9 cellular contexts compared by ENCODE assay signal in the genomic region with DNA sequence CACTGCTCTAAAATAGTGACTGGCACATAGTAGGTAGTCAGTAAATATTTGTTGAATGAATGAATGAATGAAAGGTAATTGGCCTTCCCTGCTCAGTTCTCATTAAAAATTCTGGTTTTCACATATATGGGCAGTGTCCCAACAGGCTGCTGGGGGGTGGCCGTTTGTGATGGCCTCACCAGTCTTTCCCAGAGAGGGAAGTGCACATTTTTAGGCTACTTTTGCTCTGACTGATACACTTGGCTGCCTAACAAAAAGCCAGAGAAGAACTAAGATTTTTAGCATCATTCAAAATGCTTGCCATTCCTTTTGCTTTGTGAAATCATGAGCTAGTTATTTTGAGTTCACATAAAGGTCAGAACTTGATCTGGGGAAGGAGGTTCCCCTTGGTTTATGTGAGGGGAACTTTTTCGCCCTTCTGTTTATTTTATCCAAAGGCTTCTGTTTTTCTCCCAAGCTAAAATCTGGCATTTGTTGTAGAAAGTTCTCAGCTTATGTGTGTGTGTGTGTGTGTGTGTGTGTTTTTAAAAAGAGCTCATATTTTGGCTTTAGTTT.
DNase-seq lines count a peak whose midpoint lies in the region; ATAC-seq and TF ChIP-seq lines count a peak whose summit lies in the region.
"Had no signal": no experiment of that assay in that cellular context is flagged by ENCODE, and none has a peak within 500 bp of the region (broad histone marks: within the 10 kb centered on the region; RNA-seq: fewer than 3 reads in every experiment).

No MANE protein-coding gene starts in this region.

- ATAC-seq in HG03045 (IDR thresholded peaks at IDR 0.05; ENCODE audit: unreplicated experiment), result no peak

- 37% methylated on average over 2 of the region's 2 CpGs; no CpG with 5 or more reads in 1 of the 2 donors for WGBS in transverse colon (ENCODE audit: low coverage in 1 of 2), 2 donors

- peaks cover 59% of the 10 kb centered on the region for H3K4me1 Mint-ChIP-seq in activated CD4-positive, alpha-beta T cell treated with anti-CD3 and anti-CD28 coated beads, Interleukin-2, amount 10 ng/mL, durations not matched to agents 24 days and 14 days

- H3K27me3 Mint-ChIP-seq in activated CD4-positive, alpha-beta T cell treated with anti-CD3 and anti-CD28 coated beads, Interleukin-2, amount 10 ng/mL, durations not matched to agents 24 days and 14 days, result no peaks in the 10 kb centered on the region

- no peaks in the 10 kb centered on the region for H3K9me3 ChIP-seq in transverse colon

- intact Hi-C loops in activated CD4-positive, alpha-beta T cell treated with anti-CD3 and anti-CD28 coated beads, Interleukin-2, amount 10 ng/mL, durations not matched to agents 24 days and 14 days (cut with micrococcal nuclease), result no loop called here
- intact Hi-C loops in transverse colon (cut with DNase I; ENCODE audit: low total_unique reads), result no loop called here

- H3K27me3 ChIP-seq in brain microvascular endothelial cell (replicated peaks) (no peaks in the 10 kb centered on the region), transverse colon (no peaks in the 10 kb centered on the region)

- no peak for TF ChIP-seq EP300 in transverse colon (IDR thresholded peaks at IDR 0.05; ENCODE audit: low read depth)

- no peak for TF ChIP-seq CTCF in brain microvascular endothelial cell (IDR thresholded peaks at IDR 0.05; ENCODE audit: low read depth, low read length, missing control alignments)
- TF ChIP-seq CTCF in transverse colon (IDR thresholded peaks at IDR 0.05), result no peak

- peaks cover 37% of the 10 kb centered on the region for H3K36me3 Mint-ChIP-seq in activated CD4-positive, alpha-beta T cell treated with anti-CD3 and anti-CD28 coated beads, Interleukin-2, amount 10 ng/mL, durations not matched to agents 24 days and 14 days (ENCODE audit: low read depth)

- H3K27ac Mint-ChIP-seq in activated CD4-positive, alpha-beta T cell treated with anti-CD3 and anti-CD28 coated beads, Interleukin-2, amount 10 ng/mL, durations not matched to agents 24 days and 14 days, result peak overlapping the region; percentile 10

- H3K4me1 ChIP-seq in transverse colon, result peaks cover 6 to 30% (median 9%) of the 10 kb centered on the region in 4 donors

- DNase-seq in activated CD4-positive, alpha-beta T cell treated with anti-CD3 and anti-CD28 coated beads, Interleukin-2, amount 10 ng/mL, durations not matched to agents 24 days and 14 days, result no peak
- DNase-seq in activated CD4-positive, alpha-beta T cell treated with anti-CD3 and anti-CD28 coated beads for 1 hour, result no peak
- DNase-seq in brain microvascular endothelial cell (peak; percentile 87), medulla oblongata (ENCODE audit: extremely low spot score) (peak; percentile 70), transverse colon (no peak)
- DNase-seq in activated effector memory CD4-positive, alpha-beta T cell treated with anti-CD3 and anti-CD28 coated beads, Interleukin-2, amount 50 U/mL, for 16 hours, result no peak
- no peak for DNase-seq in stimulated activated CD4-positive, alpha-beta T cell treated with anti-CD3 and anti-CD28 coated beads, Interleukin-2, amount 100 ng/mL, for 48 hours
- DNase-seq: activated CD4-positive, CD25-positive, alpha-beta regulatory T cell had no signal

- H3K4me3 ChIP-seq in brain microvascular endothelial cell (ENCODE audit: low read depth, low read length) (no peak overlapping the region), transverse colon (no peak overlapping the region)

- no peaks in the 10 kb centered on the region for H3K36me3 ChIP-seq in brain microvascular endothelial cell (replicated peaks)
- no peaks in the 10 kb centered on the region for H3K36me3 ChIP-seq in transverse colon

- in situ Hi-C loops in brain microvascular endothelial cell (cut with HindIII; ENCODE audit: low pct_ligation_motif_present, low sequenced_read_pairs) (no loop called here), transverse colon (cut with MboI; ENCODE audit: low pct_ligation_motif_present in 1 of 4, low pct_unique_long_range_greater_than_20kb in 1 of 4, low sequenced_read_pairs in 3 of 4) (no loop called here)

- H3K4me3 Mint-ChIP-seq in activated CD4-positive, alpha-beta T cell treated with anti-CD3 and anti-CD28 coated beads, Interleukin-2, amount 10 ng/mL, durations not matched to agents 24 days and 14 days, result no peak overlapping the region

- TF ChIP-seq POLR2A in transverse colon (IDR thresholded peaks at IDR 0.05), result no peak

- H3K9me3 Mint-ChIP-seq in activated CD4-positive, alpha-beta T cell treated with anti-CD3 and anti-CD28 coated beads, Interleukin-2, amount 10 ng/mL, durations not matched to agents 24 days and 14 days, result no peaks in the 10 kb centered on the region

- peak overlapping the region; percentile 91 for H3K27ac ChIP-seq in brain microvascular endothelial cell
- H3K27ac ChIP-seq in transverse colon, result peak overlapping the region; percentile 59 to 77 (median 70)

Comparison
In these comparisons a context has a peak if more than half of its experiments do, and no peak if none do; other contexts are left out.
1. DNase-seq: peak in brain microvascular endothelial cell (single experiment) and medulla oblongata (single experiment); none in activated CD4-positive, alpha-beta T cell treated with anti-CD3 and anti-CD28 coated beads, Interleukin-2, amount 10 ng/mL, durations not matched to agents 24 days and 14 days (single experiment), activated CD4-positive, alpha-beta T cell treated with anti-CD3 and anti-CD28 coated beads for 1 hour (single experiment), transverse colon (single experiment), activated effector memory CD4-positive, alpha-beta T cell treated with anti-CD3 and anti-CD28 coated beads, Interleukin-2, amount 50 U/mL, for 16 hours (single experiment) and stimulated activated CD4-positive, alpha-beta T cell treated with anti-CD3 and anti-CD28 coated beads, Interleukin-2, amount 100 ng/mL, for 48 hours (0 of 2).